20 cellular contexts compared by ENCODE assay signal in genomic region chr16:2598723-2599122, GRCh38.
"Had no signal": no experiment of that assay in that cellular context is flagged by ENCODE, and none has a peak within 500 bp of the region (broad histone marks: within the 10 kb centered on the region; RNA-seq: fewer than 3 reads in every experiment).

No MANE protein-coding gene starts in this region.

- H3K36me3 ChIP-seq: uterus had no signal

- DNase-seq: activated CD8-positive, alpha-beta T cell treated with anti-CD3 and anti-CD28 coated beads, Interleukin-2, amount 10 ng/mL, durations not matched to agents 7 days and 5 days; activated naive CD4-positive, alpha-beta T cell treated with anti-CD3 and anti-CD28 coated beads, Interleukin-2, amount 50 U/mL, for 16 hours; activated T-cell treated with anti-CD3 and anti-CD28 coated beads for 4 hours; hippocampal formation; mesendoderm; nephron progenitor cell; SK-N-SH; stimulated activated CD4-positive, alpha-beta T cell treated with anti-CD3 and anti-CD28 coated beads, Interleukin-12 subunit alpha, Interleukin-12 subunit beta, amount 100 ng/mL, for 4 hours; stimulated activated CD4-positive, alpha-beta T cell treated with anti-CD3 and anti-CD28 coated beads, Interleukin-2, amount 100 ng/mL, for 24 hours; T-cell; T-helper 9 cell; uterus had no signal

- H3K9me3 Mint-ChIP-seq: nephron progenitor cell; stimulated activated effector memory CD8-positive, alpha-beta T cell treated with anti-CD3 and anti-CD28 coated beads, Interleukin-12 subunit alpha, Interleukin-12 subunit beta, amount 100 ng/mL, for 72 hours; T-cell had no signal

- H3K9me3 ChIP-seq: adrenal gland, esophagus muscularis mucosa, sigmoid colon, SK-N-SH, tibial artery, uterus had no signal

- H3K4me1 ChIP-seq: adrenal gland, uterus had no signal

- H3K4me3 ChIP-seq: adrenal gland, cardiac muscle cell, esophagus muscularis mucosa, sigmoid colon, tibial artery, uterus had no signal

- H3K27ac Mint-ChIP-seq: activated CD8-positive, alpha-beta T cell treated with anti-CD3 and anti-CD28 coated beads, Interleukin-2, amount 10 ng/mL, durations not matched to agents 7 days and 5 days; nephron progenitor cell; stimulated activated effector memory CD8-positive, alpha-beta T cell treated with anti-CD3 and anti-CD28 coated beads, Interleukin-12 subunit alpha, Interleukin-12 subunit beta, amount 100 ng/mL, for 72 hours; T-cell had no signal

- ATAC-seq: activated CD4-positive, CD25-positive, alpha-beta regulatory T cell treated with anti-CD3 and anti-CD28 coated beads, Interleukin-2, amount 50 U/mL, for 24 hours; activated CD8-positive, alpha-beta T cell treated with anti-CD3 and anti-CD28 coated beads, Interleukin-2, amount 10 ng/mL, durations not matched to agents 7 days and 5 days; left ventricle myocardium superior; stimulated activated effector memory CD8-positive, alpha-beta T cell treated with anti-CD3 and anti-CD28 coated beads, Interleukin-12 subunit alpha, Interleukin-12 subunit beta, amount 100 ng/mL, for 72 hours; T-cell had no signal

- H3K27me3 Mint-ChIP-seq: T-cell had no signal

- H3K27ac ChIP-seq: cardiac muscle cell, esophagus muscularis mucosa, sigmoid colon, tibial artery, uterus had no signal

- H3K27me3 ChIP-seq: adrenal gland, cardiac muscle cell, esophagus muscularis mucosa, sigmoid colon, tibial artery, uterus had no signal

- H3K4me3 Mint-ChIP-seq: activated CD8-positive, alpha-beta T cell treated with anti-CD3 and anti-CD28 coated beads, Interleukin-2, amount 10 ng/mL, durations not matched to agents 7 days and 5 days; nephron progenitor cell; stimulated activated effector memory CD8-positive, alpha-beta T cell treated with anti-CD3 and anti-CD28 coated beads, Interleukin-12 subunit alpha, Interleukin-12 subunit beta, amount 100 ng/mL, for 72 hours; T-cell had no signal
